ENCODE assay signal across 8 cellular contexts in the genomic region with DNA sequence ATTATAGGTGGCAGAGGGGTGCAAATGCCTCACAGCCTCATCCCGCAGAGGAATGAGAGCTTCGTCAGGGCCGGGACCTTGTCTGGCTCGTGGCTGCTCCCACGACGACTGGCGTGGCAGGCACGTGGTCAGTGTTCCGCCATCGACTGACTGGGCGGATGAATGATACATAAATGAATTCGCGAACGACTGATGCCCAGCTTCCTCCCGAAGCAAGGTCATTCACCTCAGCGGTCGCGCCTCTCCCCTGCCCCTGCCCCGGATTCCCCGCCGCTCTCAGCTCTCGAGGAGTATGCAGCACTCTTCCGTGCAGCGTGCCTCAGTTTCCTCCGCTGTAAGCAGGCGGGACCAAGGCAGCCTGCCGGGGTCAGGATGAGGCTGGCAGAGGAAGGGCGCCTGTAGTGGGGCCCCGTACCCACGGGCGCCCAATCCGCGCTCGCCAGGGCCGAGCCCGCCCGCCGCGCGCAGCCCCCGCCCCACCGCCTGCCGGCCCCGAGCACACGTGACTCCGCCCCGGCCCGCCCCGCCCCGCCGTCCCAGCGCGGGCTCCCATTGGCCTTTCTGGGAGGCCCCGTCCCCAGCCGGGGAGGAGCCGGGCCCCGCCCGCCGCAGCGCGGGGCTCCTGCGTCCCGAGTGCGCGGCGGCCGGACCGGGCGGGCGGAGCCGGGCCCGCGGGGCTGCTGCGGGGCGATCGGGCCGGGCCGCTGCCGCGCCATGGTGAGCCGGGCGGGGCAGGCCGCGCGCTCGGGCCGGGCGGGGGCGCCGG. TPM values are rescaled to one million over a fixed set of nuclear protein-coding genes. Genes with fewer than 3 reads are reported as not detected.
DNase-seq lines count a peak whose midpoint lies in the region; ATAC-seq and TF ChIP-seq lines count a peak whose summit lies in the region.

Gene SNN (plus strand): TSS at position 632 of the 766 bp plus-strand sequence. CDS start 7,605 bp downstream, outside the sequence.

- 18 to 27% methylated on average over 27 to 31 of the region's 90 CpGs for WGBS in lower leg skin, 2 donors

- no peak for TF ChIP-seq CTCF in A673 (conservative IDR thresholded peaks at IDR 0.05; ENCODE audit: low read depth, low read length)
- peak in 2 of 56 donors; percentile 12 to 13 for TF ChIP-seq CTCF in dorsolateral prefrontal cortex (IDR thresholded peaks at IDR 0.05 in 54 of 56, conservative IDR thresholded peaks at IDR 0.05 in 2 of 56; ENCODE audit: low read depth in 1 of 56, partially characterized antibody in 56 of 56)
- no peak for TF ChIP-seq CTCF in lower leg skin (IDR thresholded peaks at IDR 0.05)

- H3K27ac ChIP-seq in A673 (ENCODE audit: low read depth, low read length, poor library complexity, severe bottlenecking) (no peak within 1 kb of the TSS), dorsolateral prefrontal cortex (peak within 1 kb of the TSS in 57 of 59 donors; percentile 14 to 94 (median 82))

- H3K4me3 ChIP-seq in A673 (ENCODE audit: low read depth, low read length, poor library complexity, severe bottlenecking) (peak within 1 kb of the TSS; percentile 84), dorsolateral prefrontal cortex (peak within 1 kb of the TSS; percentile 49 to 95 (median 86)), lower leg skin (ENCODE audit: low read depth, poor library complexity, severe bottlenecking) (peak within 1 kb of the TSS; percentile 65)

- intact Hi-C loops in A673 (cut with micrococcal nuclease; ENCODE audit: unreplicated experiment) (no loop called here), dorsolateral prefrontal cortex (cut with DNase I) (loop anchor here (5.0 kb wide), 1 partner anchor 129 kb away; the partner anchor contains the start of gene ZC3H7A (in 2 of the 2)), lower leg skin (cut with DNase I; ENCODE audit: low total_unique reads) (no loop called here)

- H3K4me1 ChIP-seq in A673 (ENCODE audit: insufficient read depth, low read length, poor library complexity, severe bottlenecking) = peaks cover 4% of the 10 kb centered on the region

- DNase-seq in A673 (ENCODE audit: low spot score) (peak; percentile 93), NCI-H526 treated with DMSO at 0.1 percent for 48 hours (lab: John Stamatoyannopoulos, UW) (peak; percentile 56), dorsolateral prefrontal cortex (peak; percentile 67 to 92 (median 86)), lower leg skin (ENCODE audit: low spot score in 2 of 2) (peak; percentile 76 to 97)
- peak; percentile 87 to 88 for DNase-seq in activated CD4-positive, alpha-beta T cell treated with anti-CD3 and anti-CD28 coated beads, Interleukin-2, amount 50 U/mL, for 48 hours
- DNase-seq in stimulated activated CD4-positive, alpha-beta T cell treated with anti-CD3 and anti-CD28 coated beads, Interleukin-4, amount 100 ng/mL, for 24 hours = peak; percentile 85

- H3K27me3 ChIP-seq in A673 (replicated peaks; ENCODE audit: insufficient read depth, low read depth, low read length, poor library complexity) = no peaks in the 10 kb centered on the region
- H3K27me3 ChIP-seq in dorsolateral prefrontal cortex = no peaks in the 10 kb centered on the region

- H3K36me3 ChIP-seq in A673 (ENCODE audit: insufficient read depth, low read length, poor library complexity, severe bottlenecking) = no peaks in the 10 kb centered on the region

- POLR2A ChIA-PET in A673 (lab: Charles Lee; ENCODE audit: low non-redundant PET) = no interaction called here

- TF ChIP-seq POLR2A in lower leg skin (IDR thresholded peaks at IDR 0.05) = no peak

- ATAC-seq in GM18520 (IDR thresholded peaks at IDR 0.05; ENCODE audit: unreplicated experiment) = peak; percentile 32
- peak; percentile 51 for ATAC-seq in HG03108 (IDR thresholded peaks at IDR 0.05; ENCODE audit: unreplicated experiment)

- CTCF ChIA-PET in A673 (lab: Charles Lee) = interaction anchor here (0.6 kb wide), 1 partner anchor 354 kb away, joined by 5 read pairs; no protein-coding TSS in a partner anchor

- no TSS peak for BruUV-seq in A673 (replicated peaks; lab: Mats Ljungman, UMichigan)

- no peaks in the 10 kb centered on the region for H3K9me3 ChIP-seq in A673 (ENCODE audit: low read depth, low read length, poor library complexity, severe bottlenecking)

RNA-seq across cellular contexts. Expression of gene SNN, which starts in this region (rescaled TPM):
- 13.0 and 14.6 TPM in 2 replicates for total RNA-seq in A673 (2021)
- 100 to 1,000 TPM in 118 of 120 experiments, 10 to 100 TPM in 2; 90.3 to 278 (median 166) TPM for total RNA-seq in dorsolateral prefrontal cortex
- total RNA-seq in lower leg skin = 10 to 100 TPM; 15.4 to 30.2 (median 20.6) TPM

Comparison
In these comparisons a context has a peak if more than half of its experiments do, and no peak if none do; other contexts are left out.
1. intact Hi-C loops: an anchor here in dorsolateral prefrontal cortex (5.0 kb wide); none called in A673 and lower leg skin.